In genomic region chr2:45724329-45724728, GRCh38 we compare ENCODE assay signal across 18 cellular contexts.
DNase-seq lines count a peak whose midpoint lies in the region; ATAC-seq and TF ChIP-seq lines count a peak whose summit lies in the region.
"Had no signal": no experiment of that assay in that cellular context is flagged by ENCODE, and none has a peak within 500 bp of the region (broad histone marks: within the 10 kb centered on the region; RNA-seq: fewer than 3 reads in every experiment).

No MANE protein-coding gene starts in this region.

- peaks cover 1% of the 10 kb centered on the region for H3K36me3 Mint-ChIP-seq in activated naive CD8-positive, alpha-beta T cell treated with anti-CD3 and anti-CD28 coated beads, Interleukin-2, amount 10 ng/mL, durations not matched to agents 7 days and 5 days
- no peaks in the 10 kb centered on the region for H3K36me3 Mint-ChIP-seq in activated naive CD8-positive, alpha-beta T cell treated with anti-CD3 and anti-CD28 coated beads, Interleukin-2, amount 50 U/mL, for 24 hours (ENCODE audit: low read depth)
- H3K36me3 Mint-ChIP-seq in memory B cell, result peaks cover 1% of the 10 kb centered on the region

- intact Hi-C loops in OCI-LY7 (cut with micrococcal nuclease; ENCODE audit: unreplicated experiment) (loop anchor here (10.0 kb wide), 2 partner anchors 270 to 850 kb away; no protein-coding TSS in a partner anchor), head of caudate nucleus (cut with DNase I) (no loop called here)

- H3K79me2 ChIP-seq in OCI-LY7 (ENCODE audit: insufficient read depth, low read depth, low read length), result no peaks in the 10 kb centered on the region

- TF ChIP-seq POLR2A in tibial nerve (IDR thresholded peaks at IDR 0.05), result no peak

- H3K4me3 Mint-ChIP-seq in activated naive CD8-positive, alpha-beta T cell treated with anti-CD3 and anti-CD28 coated beads, Interleukin-2, amount 10 ng/mL, durations not matched to agents 7 days and 5 days, result peak overlapping the region; percentile 6
- H3K4me3 Mint-ChIP-seq in activated naive CD8-positive, alpha-beta T cell treated with anti-CD3 and anti-CD28 coated beads, Interleukin-2, amount 50 U/mL, for 24 hours, result no peak overlapping the region
- peak overlapping the region; percentile 18 for H3K4me3 Mint-ChIP-seq in memory B cell
- H3K4me3 Mint-ChIP-seq: activated CD4-positive, alpha-beta T cell treated with anti-CD3 and anti-CD28 coated beads, Interleukin-2, amount 10 ng/mL, durations not matched to agents 7 days and 5 days had no signal

- H3K27ac ChIP-seq in OCI-LY7 (ENCODE audit: low read depth, low read length, poor library complexity, severe bottlenecking) (peak overlapping the region; percentile 55), tibial nerve (peak overlapping the region in 3 of 4 donors; percentile 2 to 54 (median 51))
- H3K27ac ChIP-seq: foreskin keratinocyte had no signal

- H3K4me1 Mint-ChIP-seq in activated naive CD8-positive, alpha-beta T cell treated with anti-CD3 and anti-CD28 coated beads, Interleukin-2, amount 10 ng/mL, durations not matched to agents 7 days and 5 days, result peaks cover 9% of the 10 kb centered on the region
- peaks cover 31% of the 10 kb centered on the region for H3K4me1 Mint-ChIP-seq in activated naive CD8-positive, alpha-beta T cell treated with anti-CD3 and anti-CD28 coated beads, Interleukin-2, amount 50 U/mL, for 24 hours
- peaks cover 66% of the 10 kb centered on the region for H3K4me1 Mint-ChIP-seq in memory B cell

- ATAC-seq in activated naive CD8-positive, alpha-beta T cell treated with anti-CD3 and anti-CD28 coated beads, Interleukin-2, amount 10 ng/mL, durations not matched to agents 7 days and 5 days (ENCODE audit: low read depth), result no peak
- no peak for ATAC-seq in activated naive CD8-positive, alpha-beta T cell treated with anti-CD3 and anti-CD28 coated beads, Interleukin-2, amount 50 U/mL, for 24 hours
- ATAC-seq in memory B cell (ENCODE audit: low read depth) (no peak), GM21423 (IDR thresholded peaks at IDR 0.05; ENCODE audit: unreplicated experiment) (no peak)
- ATAC-seq: foreskin keratinocyte, K562 had no signal

- BruUV-seq in OCI-LY7 (replicated peaks; lab: Mats Ljungman, UMichigan), result no TSS peak

- H3K27me3 Mint-ChIP-seq in activated naive CD8-positive, alpha-beta T cell treated with anti-CD3 and anti-CD28 coated beads, Interleukin-2, amount 10 ng/mL, durations not matched to agents 7 days and 5 days, result no peaks in the 10 kb centered on the region
- no peaks in the 10 kb centered on the region for H3K27me3 Mint-ChIP-seq in activated naive CD8-positive, alpha-beta T cell treated with anti-CD3 and anti-CD28 coated beads, Interleukin-2, amount 50 U/mL, for 24 hours
- H3K27me3 Mint-ChIP-seq in memory B cell, result no peaks in the 10 kb centered on the region
- H3K27me3 Mint-ChIP-seq: activated CD4-positive, alpha-beta T cell treated with anti-CD3 and anti-CD28 coated beads, Interleukin-2, amount 10 ng/mL, durations not matched to agents 7 days and 5 days had no signal

- peak overlapping the region; percentile 62 for H3K4me2 ChIP-seq in OCI-LY7 (ENCODE audit: low read length)

- H3K36me3 ChIP-seq in OCI-LY7 (ENCODE audit: insufficient read depth, low read length) (no peaks in the 10 kb centered on the region), tibial nerve (no peaks in the 10 kb centered on the region)

- no peaks in the 10 kb centered on the region for H4K20me1 ChIP-seq in OCI-LY7 (ENCODE audit: insufficient read depth, low read length)

- 15 to 21% methylated on average over 2 of the region's 2 CpGs for WGBS in tibial nerve, 2 donors

- H3K4me3 ChIP-seq in OCI-LY7 (ENCODE audit: low read depth, low read length, poor library complexity, severe bottlenecking) (peak overlapping the region; percentile 3), tibial nerve (no peak overlapping the region)
- H3K4me3 ChIP-seq: K562 had no signal

- DNase-seq in activated naive CD8-positive, alpha-beta T cell treated with anti-CD3 and anti-CD28 coated beads, Interleukin-2, amount 10 ng/mL, durations not matched to agents 7 days and 5 days, result no peak
- DNase-seq in activated naive CD8-positive, alpha-beta T cell treated with anti-CD3 and anti-CD28 coated beads, Interleukin-2, amount 50 U/mL, for 24 hours, result no peak
- DNase-seq in OCI-LY7 (ENCODE audit: low spot score) (peak; percentile 38), memory B cell (ENCODE audit: low spot score in 2 of 2) (no peak), tibial nerve (ENCODE audit: low spot score in 2 of 2) (no peak), head of caudate nucleus (no peak)
- no peak for DNase-seq in stimulated activated CD4-positive, alpha-beta T cell treated with anti-CD3 and anti-CD28 coated beads, Interleukin-4, amount 100 ng/mL, for 4 hours
- DNase-seq: activated CD4-positive, alpha-beta T cell treated with anti-CD3 and anti-CD28 coated beads, Interleukin-2, amount 10 ng/mL, durations not matched to agents 7 days and 5 days; activated effector memory CD4-positive, alpha-beta T cell treated with Interleukin-2 at 50 U/mL for 16 hours; C1 segment of cervical spinal cord; dermis blood vessel endothelial cell; foreskin keratinocyte; kidney glomerular epithelial cell; NCI-H510A treated with DMSO at 0.1 percent for 48 hours; retina; stimulated activated naive CD4-positive, alpha-beta T cell had no signal

- no peak for TF ChIP-seq CTCF in OCI-LY7 (conservative IDR thresholded peaks at IDR 0.05; ENCODE audit: low read length)
- no peak for TF ChIP-seq CTCF in tibial nerve (IDR thresholded peaks at IDR 0.05)

- POLR2A ChIA-PET in activated naive CD8-positive, alpha-beta T cell treated with anti-CD3 and anti-CD28 coated beads, Interleukin-2, amount 10 ng/mL, durations not matched to agents 7 days and 5 days (lab: Charles Lee), result no interaction called here
- POLR2A ChIA-PET in OCI-LY7 (lab: Charles Lee), result interaction anchor here (0.6 to 1.8 kb wide), 7 partner anchors 8 to 452 kb away, joined by 3 to 7 read pairs (median 5); no protein-coding TSS in a partner anchor

- H3K9me3 ChIP-seq in OCI-LY7 (ENCODE audit: low read length) (no peaks in the 10 kb centered on the region), tibial nerve (no peaks in the 10 kb centered on the region)

- no peak for TF ChIP-seq EP300 in tibial nerve (IDR thresholded peaks at IDR 0.05)

- H3K27ac Mint-ChIP-seq in activated naive CD8-positive, alpha-beta T cell treated with anti-CD3 and anti-CD28 coated beads, Interleukin-2, amount 10 ng/mL, durations not matched to agents 7 days and 5 days, result no peak overlapping the region
- H3K27ac Mint-ChIP-seq in activated naive CD8-positive, alpha-beta T cell treated with anti-CD3 and anti-CD28 coated beads, Interleukin-2, amount 50 U/mL, for 24 hours, result no peak overlapping the region
- H3K27ac Mint-ChIP-seq in memory B cell, result peak overlapping the region; percentile 99
- H3K27ac Mint-ChIP-seq: activated CD4-positive, alpha-beta T cell treated with anti-CD3 and anti-CD28 coated beads, Interleukin-2, amount 10 ng/mL, durations not matched to agents 7 days and 5 days had no signal

- no peaks in the 10 kb centered on the region for H3K27me3 ChIP-seq in tibial nerve
- H3K27me3 ChIP-seq: foreskin keratinocyte had no signal

- CTCF ChIA-PET in OCI-LY7 (lab: Charles Lee; ENCODE audit: unreplicated experiment), result interaction anchor here (1.1 to 1.5 kb wide), 3 partner anchors 33 to 112 kb away, joined by 3 to 5 read pairs (median 5); no protein-coding TSS in a partner anchor

- H3K9me2 ChIP-seq in OCI-LY7 (ENCODE audit: insufficient read depth, low read length), result no peaks in the 10 kb centered on the region

- H3K4me1 ChIP-seq in OCI-LY7 (ENCODE audit: insufficient read depth, low read length, poor library complexity, severe bottlenecking) (peaks cover 72% of the 10 kb centered on the region), tibial nerve (peaks cover 0 to 29% (median 14%) of the 10 kb centered on the region in 4 donors)
- H3K4me1 ChIP-seq: foreskin keratinocyte had no signal

- no peaks in the 10 kb centered on the region for H3K9me3 Mint-ChIP-seq in activated naive CD8-positive, alpha-beta T cell treated with anti-CD3 and anti-CD28 coated beads, Interleukin-2, amount 10 ng/mL, durations not matched to agents 7 days and 5 days
- no peaks in the 10 kb centered on the region for H3K9me3 Mint-ChIP-seq in activated naive CD8-positive, alpha-beta T cell treated with anti-CD3 and anti-CD28 coated beads, Interleukin-2, amount 50 U/mL, for 24 hours
- H3K9me3 Mint-ChIP-seq in memory B cell, result no peaks in the 10 kb centered on the region
- H3K9me3 Mint-ChIP-seq: activated CD4-positive, alpha-beta T cell treated with anti-CD3 and anti-CD28 coated beads, Interleukin-2, amount 10 ng/mL, durations not matched to agents 7 days and 5 days had no signal

- H2AFZ ChIP-seq in OCI-LY7 (ENCODE audit: low read length), result peak overlapping the region; percentile 70
